ENCODE assay signal across 8 cellular contexts in genomic region chr16:71807905-71808592, GRCh38. TPM values are rescaled to one million over a fixed set of nuclear protein-coding genes. Genes with fewer than 3 reads are reported as not detected.
DNase-seq lines count a peak whose midpoint lies in the region; ATAC-seq, FAIRE-seq and TF ChIP-seq lines count a peak whose summit lies in the region.

No MANE protein-coding gene starts in this region.

- no peak for TF ChIP-seq RAD21 in H1 (IDR thresholded peaks at IDR 0.05 in 1 of 2, conservative IDR thresholded peaks at IDR 0.05 in 1 of 2; ENCODE audit: low read depth in 2 of 2, low read length in 2 of 2)

- ATAC-seq in GM19025 (IDR thresholded peaks at IDR 0.05; ENCODE audit: low read depth, unreplicated experiment) (peak; percentile 25), HG03342 (IDR thresholded peaks at IDR 0.05; ENCODE audit: unreplicated experiment) (peak; percentile 35)

- H2BK12ac ChIP-seq in H1 (ENCODE audit: low read depth, low read length), result peak overlapping the region; percentile 100; the same call in 1 of the 2 replicates

- TF ChIP-seq CTCF in H1 (IDR thresholded peaks at IDR 0.05; ENCODE audit: control extremely low read depth in 1 of 3, insufficient read depth in 1 of 3, low read depth in 1 of 3, low read length in 3 of 3), result no peak

- peaks cover 3% of the 10 kb centered on the region; the same call in 1 of the 2 replicates for H3K79me1 ChIP-seq in H1 (ENCODE audit: low read depth, low read length)

- H3K9me3 ChIP-seq in H1 (ENCODE audit: insufficient read depth in 2 of 2, low read depth in 1 of 2, low read length in 1 of 2) (no peaks in the 10 kb centered on the region), mononuclear cell (ENCODE audit: low read depth, low read length) (no peaks in the 10 kb centered on the region), stomach smooth muscle (ENCODE audit: control insufficient read depth in 2 of 2, low read length in 2 of 2) (no peaks in the 10 kb centered on the region)

- no peak overlapping the region; the same call in 1 of the 2 replicates for H2AK5ac ChIP-seq in H1 (ENCODE audit: low read depth, low read length)

- no peaks in the 10 kb centered on the region for H4K20me1 ChIP-seq in H1 (replicated peaks in 1 of 2; ENCODE audit: control insufficient read depth in 1 of 2, insufficient read depth in 2 of 2, low read length in 2 of 2)

- POLR2A ChIA-PET in H1 (lab: Charles Lee; ENCODE audit: partially characterized antibody), result interaction anchor here (0.6 to 2.6 kb wide), 22 partner anchors 7 to 282 kb away, joined by 3 to 11 read pairs (median 4); partner anchors contain the start of genes ATXN1L, CHST4 and IST1

- H4K8ac ChIP-seq in H1 (ENCODE audit: extremely low read depth, insufficient read depth, low read length), result peak overlapping the region; percentile 99; the same call in 1 of the 2 replicates

- H2BK5ac ChIP-seq in H1 (ENCODE audit: low read depth, low read length), result peak overlapping the region; percentile 100; the same call in 1 of the 2 replicates

- H3K27me3 ChIP-seq in H1 (replicated peaks in 1 of 4; ENCODE audit: control insufficient read depth in 3 of 4, extremely low read depth in 1 of 4, insufficient read depth in 3 of 4, low read length in 3 of 4) (no peaks in the 10 kb centered on the region), mononuclear cell (ENCODE audit: insufficient read depth, low read length) (no peaks in the 10 kb centered on the region), stomach smooth muscle (ENCODE audit: control insufficient read depth in 1 of 2, insufficient read depth in 2 of 2, low read length in 2 of 2) (no peaks in the 10 kb centered on the region)

- WGBS in H1 (ENCODE audit: extremely low coverage in 1 of 2, insufficient coverage in 1 of 2, insufficient read length in 1 of 2, insufficient replicate concordance in 2 of 2, low coverage in 1 of 2, low lambda C conversion rate in 2 of 2, missing lambda C conversion rate in 1 of 2), 2 experiments, result 5% methylated on average over 30 of the region's 44 CpGs; no CpG with 5 or more reads in 1 of the 2 experiments

- no peak for FAIRE-seq in H1 (lab: Jason Lieb, UNC)

- H3K4me3 ChIP-seq in H1 (ENCODE audit: extremely low read depth in 1 of 4, insufficient read depth in 2 of 4, low read depth in 3 of 4, low read length in 4 of 4) (peak overlapping the region; percentile 81 to 97 (median 86)), mononuclear cell (ENCODE audit: low read length) (peak overlapping the region; percentile 98), stomach smooth muscle (ENCODE audit: low read length in 2 of 2) (peak overlapping the region; percentile 87 to 99)

- no peak for TF ChIP-seq EP300 in H1 (IDR thresholded peaks at IDR 0.05; ENCODE audit: borderline replicate concordance in 1 of 2, low read depth in 2 of 2, low read length in 2 of 2)

- peak; percentile 52 for DNase-seq in AG20443 (ENCODE audit: low spot score)
- DNase-seq in T-helper 22 cell (ENCODE audit: low read depth), result peak; percentile 4
- DNase-seq in H1 (ENCODE audit: low read depth in 1 of 2, low spot score in 2 of 2), result no peak
- no peak for DNase-seq in hippocampal formation (lab: John Stamatoyannopoulos, UW)

- TF ChIP-seq POLR2A in H1 (IDR thresholded peaks at IDR 0.05; ENCODE audit: control extremely low read depth in 1 of 2, low read depth in 2 of 2, low read length in 2 of 2), result no peak

- no peak overlapping the region for H3K14ac ChIP-seq in H1 (ENCODE audit: insufficient read length)

- peaks cover 0 to 7% (median 0%) of the 10 kb centered on the region in 4 experiments; a peak in 1 of 8 replicates for H3K36me3 ChIP-seq in H1 (ENCODE audit: control insufficient read depth in 2 of 4, insufficient read depth in 4 of 4, low read length in 3 of 4)
- no peaks in the 10 kb centered on the region for H3K36me3 ChIP-seq in stomach smooth muscle (ENCODE audit: control insufficient read depth in 2 of 2, insufficient read depth in 2 of 2, low read length in 2 of 2)

- H3K23me2 ChIP-seq in H1 (ENCODE audit: low read depth, low read length), result peaks cover 6% of the 10 kb centered on the region

- H2AFZ ChIP-seq in H1 (ENCODE audit: low read length), result no peak overlapping the region

- H3K4me2 ChIP-seq in H1 (ENCODE audit: insufficient read depth in 1 of 2, low read depth in 2 of 2, low read length in 2 of 2), result peak overlapping the region; percentile 76 to 84

- H4K91ac ChIP-seq in H1 (replicated peaks; ENCODE audit: insufficient read length, low read length), result no peak overlapping the region

- no peak overlapping the region for H4K5ac ChIP-seq in H1 (ENCODE audit: insufficient read length, low read depth, low read length)

- H3K4me1 ChIP-seq in H1 (replicated peaks in 1 of 4; ENCODE audit: control insufficient read depth in 3 of 4, insufficient read depth in 4 of 4, low read length in 3 of 4), result peaks cover 0 to 3% (median 0%) of the 10 kb centered on the region in 4 experiments; a peak in 2 of 7 replicates
- H3K4me1 ChIP-seq in mononuclear cell (ENCODE audit: insufficient read depth, low read length), result peaks cover 41% of the 10 kb centered on the region
- H3K4me1 ChIP-seq in stomach smooth muscle (ENCODE audit: control insufficient read depth, insufficient read depth, low read length), result peaks cover 5% of the 10 kb centered on the region

- H3K79me2 ChIP-seq in H1 (ENCODE audit: control insufficient read depth in 1 of 2, insufficient read depth in 2 of 2, low read length in 2 of 2), result peaks cover 13 to 50% of the 10 kb centered on the region in 2 experiments

- H2BK120ac ChIP-seq in H1 (replicated peaks; ENCODE audit: low read depth, low read length), result no peak overlapping the region

- peak overlapping the region; percentile 100 for H3K27ac ChIP-seq in H1 (ENCODE audit: low read depth, low read length)
- peak overlapping the region; percentile 98 for H3K27ac ChIP-seq in stomach smooth muscle (ENCODE audit: low read length)

- CTCF ChIA-PET in H1 (lab: Charles Lee; ENCODE audit: partially characterized antibody), result interaction anchor here (0.5 to 0.8 kb wide), 3 partner anchors 58 to 441 kb away, joined by 3 read pairs; no protein-coding TSS in a partner anchor

- no peak overlapping the region for H3K18ac ChIP-seq in H1 (ENCODE audit: extremely low read depth, low read length)

- H3K4ac ChIP-seq in H1 (replicated peaks; ENCODE audit: insufficient read length, low read depth, low read length), result no peak overlapping the region

- H3K56ac ChIP-seq in H1 (replicated peaks; ENCODE audit: insufficient read length, low read depth, low read length), result no peak overlapping the region

- H2BK20ac ChIP-seq in H1 (ENCODE audit: low read length), result no peak overlapping the region

- peak overlapping the region; percentile 95 to 100 (median 99) for H3K9ac ChIP-seq in H1 (replicated peaks in 1 of 4; ENCODE audit: extremely low read depth in 1 of 4, low read depth in 3 of 4, low read length in 3 of 4)
- H3K9ac ChIP-seq in stomach smooth muscle (ENCODE audit: low read length in 2 of 2), result peak overlapping the region; percentile 97 to 100

- H3K23ac ChIP-seq in H1 (ENCODE audit: insufficient read length), result no peak overlapping the region

- H2BK15ac ChIP-seq in H1 (ENCODE audit: low read length), result no peak overlapping the region

TF ChIP-seq in H1, 55 proteins besides CTCF, POLR2A, EP300 and RAD21:
- 0 out of 4 replicates have a peak, but pooled peaks of 1 of the 2 experiments have one; percentile 56 for TF ChIP-seq SIN3A (conservative IDR thresholded peaks at IDR 0.05 in 1 of 2, IDR thresholded peaks at IDR 0.05 in 1 of 2; ENCODE audit: low read depth in 1 of 2, low read length in 2 of 2)
- no peak for TF ChIP-seq HDAC2 (IDR thresholded peaks at IDR 0.05; ENCODE audit: borderline replicate concordance in 1 of 2, low read depth in 2 of 2, low read length in 2 of 2)

RNA-seq across cellular contexts. Expression of gene AP1G1, which starts 0.6 kb away (rescaled TPM):
- total RNA-seq in H1 (2021; fragmentation: NEBNext Ultra II Directional; extraction: Animal tissue kit (Norgen Biotek cat#: 25700)), result 67.9 and 68.4 TPM in 2 replicates
- polyA plus RNA-seq in H1 (2011; rRNA removed), result 35.2 and 43.9 TPM in 2 replicates
- 36.6 TPM for polyA plus RNA-seq in H1 (2011; cell fraction: cytosol; rRNA removed)
- 37.1 TPM for polyA plus RNA-seq in H1 (2011; cell fraction: nucleus; rRNA removed)
- polyA plus RNA-seq in H1 (2012, experiment 1 of 2), result 30.6 to 53.3 TPM (median 40.2 TPM) in 4 replicates
- polyA plus RNA-seq in H1 (2012, experiment 2 of 2), result 3.4 TPM
- polyA plus RNA-seq in H1 (2013, experiment 1 of 2), result 31.6 TPM
- 31.2 TPM for polyA plus RNA-seq in H1 (2013, experiment 2 of 2)
- polyA minus RNA-seq in H1 (2011; rRNA and poly(A)+ RNA removed), result 128 and 152 TPM in 2 replicates
- 61.9 TPM for polyA minus RNA-seq in H1 (2011; cell fraction: cytosol; rRNA and poly(A)+ RNA removed)
- 94.5 TPM for polyA minus RNA-seq in H1 (2011; cell fraction: nucleus; rRNA and poly(A)+ RNA removed)
- 223 TPM for total RNA-seq in mononuclear cell

RNA-seq across cellular contexts. Expression of gene ATXN1L, which starts 37.7 kb away (rescaled TPM):
- total RNA-seq in H1 (2021; fragmentation: NEBNext Ultra II Directional; extraction: Animal tissue kit (Norgen Biotek cat#: 25700)), result 20.8 and 23.8 TPM in 2 replicates
- polyA plus RNA-seq in H1 (2011; rRNA removed), result 12.1 and 14.7 TPM in 2 replicates
- 12.5 TPM for polyA plus RNA-seq in H1 (2011; cell fraction: cytosol; rRNA removed)
- polyA plus RNA-seq in H1 (2011; cell fraction: nucleus; rRNA removed), result 16.2 TPM
- 13.2 to 17.9 TPM (median 15.1 TPM) in 4 replicates for polyA plus RNA-seq in H1 (2012, experiment 1 of 2)
- polyA plus RNA-seq in H1 (2012, experiment 2 of 2), result 6.2 TPM
- polyA plus RNA-seq in H1 (2013, experiment 1 of 2), result 10.0 TPM
- polyA plus RNA-seq in H1 (2013, experiment 2 of 2), result 9.9 TPM
- polyA minus RNA-seq in H1 (2011; rRNA and poly(A)+ RNA removed), result 24.8 and 25.3 TPM in 2 replicates
- 10.6 TPM for polyA minus RNA-seq in H1 (2011; cell fraction: cytosol; rRNA and poly(A)+ RNA removed)
- 16.9 TPM for polyA minus RNA-seq in H1 (2011; cell fraction: nucleus; rRNA and poly(A)+ RNA removed)
- 41.0 TPM for total RNA-seq in mononuclear cell

Comparison
In these comparisons a context has a peak if more than half of its experiments do, and no peak if none do; other contexts are left out.
1. DNase-seq: peak in AG20443 (single experiment) and T-helper 22 cell (single experiment); none in H1 (0 of 2) and hippocampal formation (0 of 2).
2. Peak in every context shown above with its lines, with median percentiles within 50 percentile points of each other: H3K4me3 ChIP-seq.